9 cellular contexts compared by ENCODE assay signal in the genomic region with DNA sequence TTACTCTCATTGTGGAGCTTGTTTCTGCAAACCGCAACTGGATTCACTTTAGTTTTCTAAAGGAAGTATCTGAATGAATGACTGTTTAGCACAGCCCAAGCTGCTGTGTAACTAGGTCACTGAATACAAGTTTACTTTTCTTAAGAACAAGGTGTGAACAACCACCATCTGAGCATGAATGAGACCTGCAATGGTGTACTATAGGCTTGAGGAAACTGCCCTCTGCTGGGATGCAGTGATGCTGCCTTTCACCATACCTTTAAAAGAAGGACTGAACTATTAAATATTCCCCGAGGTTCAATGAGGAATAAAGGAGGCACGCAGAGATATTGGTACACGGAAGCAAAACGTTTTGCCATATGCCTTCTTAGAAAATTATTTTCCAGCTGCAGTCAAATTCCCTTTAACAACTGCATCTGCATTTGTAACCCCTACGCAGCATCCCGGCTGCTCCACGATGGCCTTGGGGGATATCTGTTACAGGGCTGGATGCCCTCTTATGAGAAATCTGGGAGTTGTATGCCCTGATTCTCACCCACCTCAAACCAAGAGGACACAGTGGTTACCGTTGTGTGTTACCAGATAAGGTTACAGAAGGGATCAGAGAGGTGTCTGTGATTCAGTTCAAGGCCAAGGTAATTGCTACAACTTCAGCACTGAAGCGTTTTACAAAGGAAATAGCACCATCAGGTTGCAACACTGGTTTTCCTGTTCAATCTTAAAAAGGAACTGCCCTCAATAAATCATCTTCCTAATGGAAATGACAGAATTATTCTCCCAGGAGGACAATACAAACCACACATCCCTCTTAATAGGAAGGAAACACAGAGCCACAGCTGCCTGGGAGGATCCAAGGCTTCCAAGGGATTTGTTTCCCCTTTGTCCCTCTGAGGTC.
DNase-seq lines count a peak whose midpoint lies in the region; ATAC-seq, FAIRE-seq and TF ChIP-seq lines count a peak whose summit lies in the region.
"Had no signal": no experiment of that assay in that cellular context is flagged by ENCODE, and none has a peak within 500 bp of the region (broad histone marks: within the 10 kb centered on the region; RNA-seq: fewer than 3 reads in every experiment).

No MANE protein-coding gene starts in this region.

- H4K20me1 ChIP-seq in BLaER1: no peaks in the 10 kb centered on the region

- FAIRE-seq in RCC 7860 (lab: Jason Lieb, UNC) (no peak), H54 (lab: Jason Lieb, UNC) (no peak)

- peaks cover 10% of the 10 kb centered on the region for H3K4me1 Mint-ChIP-seq in nephron progenitor cell

- no peak overlapping the region for H3K27ac Mint-ChIP-seq in nephron progenitor cell
- H3K27ac Mint-ChIP-seq: activated naive CD4-positive, alpha-beta T cell treated with anti-CD3 and anti-CD28 coated beads, Interleukin-2, amount 50 U/mL, for 72 hours had no signal

- H3K4me3 Mint-ChIP-seq in nephron progenitor cell: no peak overlapping the region

- peaks cover 26% of the 10 kb centered on the region for H3K4me1 ChIP-seq in BLaER1
- H3K4me1 ChIP-seq in left lung: peaks cover 0 to 12% of the 10 kb centered on the region in 2 donors

- peak overlapping the region; percentile 66 for H3K4me2 ChIP-seq in BLaER1

- TF ChIP-seq POLR2A in H54 (IDR thresholded peaks at IDR 0.05; ENCODE audit: low read depth, low read length): no peak

- TF ChIP-seq CTCF in left lung (IDR thresholded peaks at IDR 0.05) (no peak), nephron progenitor cell (IDR thresholded peaks at IDR 0.05) (no peak)

- no peak overlapping the region for H3K9ac ChIP-seq in BLaER1

- DNase-seq in astrocyte of the hippocampus (ENCODE audit: low read depth, low spot score) (peak; percentile 20), left lung (no peak), RCC 7860 (ENCODE audit: low spot score) (no peak), nephron progenitor cell (no peak), H54 (ENCODE audit: insufficient read length, low spot score) (no peak)

- intact Hi-C loops in left lung (cut with DNase I): loop anchor here in 1 of 2 donors (10.0 kb wide), 1 partner anchor 177 kb away; no protein-coding TSS in a partner anchor

- H3K9me3 Mint-ChIP-seq in nephron progenitor cell: no peaks in the 10 kb centered on the region
- H3K9me3 Mint-ChIP-seq: activated naive CD4-positive, alpha-beta T cell treated with anti-CD3 and anti-CD28 coated beads, Interleukin-2, amount 50 U/mL, for 72 hours had no signal

- peak; percentile 49 for ATAC-seq in HG02798 (IDR thresholded peaks at IDR 0.05; ENCODE audit: poor library complexity, unreplicated experiment)
- ATAC-seq in left lung: peak; percentile 46
- no peak for ATAC-seq in GM18907 (IDR thresholded peaks at IDR 0.05; ENCODE audit: unreplicated experiment)

- H3K27me3 Mint-ChIP-seq in nephron progenitor cell (ENCODE audit: low read depth, poor library complexity): no peaks in the 10 kb centered on the region

- H3K9me3 ChIP-seq in BLaER1 (no peaks in the 10 kb centered on the region), left lung (no peaks in the 10 kb centered on the region)

- H3K36me3 Mint-ChIP-seq in nephron progenitor cell (ENCODE audit: low read depth): no peaks in the 10 kb centered on the region
- H3K36me3 Mint-ChIP-seq: activated naive CD4-positive, alpha-beta T cell treated with anti-CD3 and anti-CD28 coated beads, Interleukin-2, amount 50 U/mL, for 72 hours had no signal

- H3K4me3 ChIP-seq in BLaER1 (no peak overlapping the region), left lung (no peak overlapping the region)

- H3K36me3 ChIP-seq in BLaER1: no peaks in the 10 kb centered on the region
- no peaks in the 10 kb centered on the region for H3K36me3 ChIP-seq in left lung

- H3K27ac ChIP-seq in BLaER1: no peak overlapping the region
- H3K27ac ChIP-seq in left lung: no peak overlapping the region

- H3K27me3 ChIP-seq in BLaER1 (no peaks in the 10 kb centered on the region), left lung (no peaks in the 10 kb centered on the region)
